In the genomic region with DNA sequence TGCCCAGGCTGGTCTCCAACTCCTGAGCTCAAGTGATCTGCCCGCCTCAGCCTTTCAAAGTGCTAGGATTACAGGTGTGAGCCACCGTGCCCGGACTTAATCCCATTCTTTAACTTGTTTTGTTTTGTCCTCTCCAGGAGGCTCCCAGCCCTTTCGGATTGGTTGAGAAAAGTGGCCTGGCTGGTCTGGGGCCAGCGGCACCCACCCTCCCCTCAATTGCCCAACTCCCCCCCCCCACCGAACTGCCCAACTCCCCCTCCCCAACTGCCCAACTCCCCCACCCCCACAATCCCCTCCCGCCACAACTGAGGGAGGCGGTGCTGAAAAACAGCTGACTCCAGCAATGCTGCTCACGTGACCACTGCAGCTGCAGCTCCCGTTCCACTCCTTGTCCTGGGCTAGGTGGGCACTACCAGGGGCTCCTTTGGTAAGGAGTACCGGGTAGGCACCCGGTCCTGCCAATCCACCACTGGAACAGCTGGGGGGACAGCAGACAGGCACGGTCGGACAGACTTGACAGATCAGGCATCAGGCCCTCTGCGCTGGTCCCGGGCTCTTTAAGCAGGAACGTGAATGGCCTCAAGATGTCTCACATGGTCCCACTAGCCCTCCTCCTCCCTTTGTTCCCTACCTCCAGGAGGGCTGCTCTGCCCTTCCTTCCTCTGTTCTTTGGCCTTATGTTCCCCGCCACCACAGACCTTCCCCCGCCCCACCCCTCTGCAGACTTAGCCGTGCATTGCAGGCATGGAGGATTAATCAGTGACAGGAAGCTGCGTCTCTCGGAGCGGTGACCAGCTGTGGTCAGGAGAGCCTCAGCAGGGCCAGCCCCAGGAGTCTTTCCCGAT, we compare ENCODE assay signal across 8 cellular contexts. TPM values are rescaled to one million over a fixed set of nuclear protein-coding genes. Genes with fewer than 3 reads are reported as not detected.
DNase-seq lines count a peak whose midpoint lies in the region; ATAC-seq and TF ChIP-seq lines count a peak whose summit lies in the region.

Gene TCN2, plus strand, starts transcription at position 720 of the 845 bp plus-strand sequence. CDS start 158 bp downstream, outside the sequence.

- peak within 1 kb of the TSS; percentile 85 for H3K14ac ChIP-seq in trophoblast cell (ENCODE audit: low read length)

- peak within 1 kb of the TSS; percentile 46 for H2BK12ac ChIP-seq in trophoblast cell (ENCODE audit: low read length)

- H3K4me2 ChIP-seq in trophoblast cell (ENCODE audit: low read length): peak within 1 kb of the TSS; percentile 98

- peak within 1 kb of the TSS; percentile 63 for H3K4me3 ChIP-seq in GM06990 (replicated peaks; ENCODE audit: low read depth, low read length)
- peak within 1 kb of the TSS; percentile 47 to 80 for H3K4me3 ChIP-seq in Panc1 (ENCODE audit: low read depth in 2 of 2, low read length in 2 of 2)
- peak within 1 kb of the TSS; percentile 51 to 62 for H3K4me3 ChIP-seq in right atrium auricular region
- H3K4me3 ChIP-seq in trophoblast cell (ENCODE audit: low read depth, low read length): peak within 1 kb of the TSS; percentile 72

- H3K9ac ChIP-seq in trophoblast cell (ENCODE audit: low read length): peak within 1 kb of the TSS; percentile 82

- H3K27me3 ChIP-seq in GM06990 (replicated peaks; ENCODE audit: control insufficient read depth, insufficient read depth, low read length): no peaks in the 10 kb centered on the region
- no peaks in the 10 kb centered on the region for H3K27me3 ChIP-seq in Panc1 (ENCODE audit: control insufficient read depth, insufficient read depth, low read length)
- no peaks in the 10 kb centered on the region for H3K27me3 ChIP-seq in right atrium auricular region
- H3K27me3 ChIP-seq in trophoblast cell (ENCODE audit: insufficient read depth, low read length): no peaks in the 10 kb centered on the region

- no peak for TF ChIP-seq CTCF in GM06990 (IDR thresholded peaks at IDR 0.05; ENCODE audit: insufficient read depth, low read length, poor library complexity, severe bottlenecking)
- TF ChIP-seq CTCF in Panc1 (IDR thresholded peaks at IDR 0.05): no peak
- no peak for TF ChIP-seq CTCF in right atrium auricular region (IDR thresholded peaks at IDR 0.05)

- H3K9me3 ChIP-seq in Panc1 (ENCODE audit: control insufficient read depth, insufficient read depth, low read depth, low read length) (no peaks in the 10 kb centered on the region), right atrium auricular region (no peaks in the 10 kb centered on the region), trophoblast cell (ENCODE audit: insufficient read depth, low read depth, low read length) (no peaks in the 10 kb centered on the region)

- in situ Hi-C loops in Panc1 (cut with HindIII; ENCODE audit: low pct_unique_long_range_greater_than_20kb, low sequenced_read_pairs): no loop called here

- BruUV-seq in Panc1 (replicated peaks; lab: Mats Ljungman, UMichigan): no TSS peak

- no peak within 1 kb of the TSS for H2AK5ac ChIP-seq in trophoblast cell (ENCODE audit: low read length)

- H3K36me3 ChIP-seq in GM06990 (ENCODE audit: control insufficient read depth, insufficient read depth, low read length): no peaks in the 10 kb centered on the region
- no peaks in the 10 kb centered on the region for H3K36me3 ChIP-seq in Panc1 (ENCODE audit: control insufficient read depth, insufficient read depth, low read length)
- no peaks in the 10 kb centered on the region for H3K36me3 ChIP-seq in right atrium auricular region
- no peaks in the 10 kb centered on the region for H3K36me3 ChIP-seq in trophoblast cell (ENCODE audit: control insufficient read depth in 1 of 2, insufficient read depth in 2 of 2, low read length in 2 of 2)

- peak within 1 kb of the TSS; percentile 89 for H3K18ac ChIP-seq in trophoblast cell (ENCODE audit: low read length)

- H4K8ac ChIP-seq in trophoblast cell (ENCODE audit: low read depth, low read length): peak within 1 kb of the TSS; percentile 95

- peak within 1 kb of the TSS; percentile 54 for H2BK5ac ChIP-seq in trophoblast cell (ENCODE audit: low read depth, low read length, poor library complexity)

- H4K91ac ChIP-seq in trophoblast cell (ENCODE audit: low read depth, low read length): peak within 1 kb of the TSS; percentile 91

- H2AFZ ChIP-seq in trophoblast cell (ENCODE audit: insufficient read depth, low read length, poor library complexity): peak within 1 kb of the TSS; percentile 99

- H3K79me2 ChIP-seq in trophoblast cell (ENCODE audit: control insufficient read depth, insufficient read depth, low read length, poor library complexity): peaks cover 2% of the 10 kb centered on the region

- peak; percentile 74 for ATAC-seq in Panc1

- peaks cover 3% of the 10 kb centered on the region for H3K4me1 ChIP-seq in Panc1 (ENCODE audit: control insufficient read depth, insufficient read depth, low read length)
- H3K4me1 ChIP-seq in right atrium auricular region: peaks cover 0 to 42% of the 10 kb centered on the region in 2 donors
- peaks cover 9 to 13% of the 10 kb centered on the region in 2 experiments for H3K4me1 ChIP-seq in trophoblast cell (ENCODE audit: control insufficient read depth in 1 of 2, insufficient read depth in 2 of 2, low read length in 2 of 2)

- POLR2A ChIA-PET in Panc1 (lab: Charles Lee): no interaction called here

- H3K27ac ChIP-seq in Panc1 (ENCODE audit: low read length) (peak within 1 kb of the TSS; percentile 68; the same call in 1 of the 2 replicates), right atrium auricular region (peak within 1 kb of the TSS; percentile 64 to 72), trophoblast cell (ENCODE audit: low read depth, low read length) (peak within 1 kb of the TSS; percentile 66)

- peak within 1 kb of the TSS; percentile 75 for H4K12ac ChIP-seq in trophoblast cell (ENCODE audit: low read depth, low read length)

- CTCF ChIA-PET in Panc1 (lab: Charles Lee): interaction anchor here (0.6 to 1.2 kb wide), 10 partner anchors 26 to 608 kb away, joined by 3 to 12 read pairs (median 6); no protein-coding TSS in a partner anchor

- H2BK120ac ChIP-seq in trophoblast cell (ENCODE audit: insufficient read depth, low read length, poor library complexity): peak within 1 kb of the TSS; percentile 79

- DNase-seq in GM06990 (ENCODE audit: extremely low read depth, insufficient read length) (peak; percentile 48), HPDE6-E6E7 (ENCODE audit: extremely low spot score) (peak; percentile 54), Panc1 (ENCODE audit: low read depth, low spot score) (no peak), astrocyte of the hippocampus (ENCODE audit: low read depth, low spot score) (peak; percentile 79), right atrium auricular region (ENCODE audit: low spot score) (peak; percentile 84), trophoblast cell (peak in 1 of 2 donors; percentile 40), NCI-H1694 treated with DMSO at 0.1 percent for 48 hours (lab: John Stamatoyannopoulos, UW) (no peak), OCI-M1 (lab: John Stamatoyannopoulos, UW) (no peak)

- peak within 1 kb of the TSS; percentile 78 for H3K4ac ChIP-seq in trophoblast cell (ENCODE audit: low read depth, low read length)

- H3K23ac ChIP-seq in trophoblast cell (ENCODE audit: low read length): no peak within 1 kb of the TSS

- H3K79me1 ChIP-seq in trophoblast cell (ENCODE audit: low read length): peaks cover 7% of the 10 kb centered on the region

- no CpG with 5 or more reads among the region's 24 CpGs for WGBS in trophoblast cell (ENCODE audit: extremely low coverage, insufficient coverage, insufficient read length)

- intact Hi-C loops in Panc1 (cut with micrococcal nuclease; ENCODE audit: unreplicated experiment): no loop called here

RNA-seq across cellular contexts. Expression of gene TCN2, which starts in this region (rescaled TPM):
- total RNA-seq in Panc1 (2021; ENCODE audit: unreplicated experiment) (2.4 TPM), right atrium auricular region (10 to 100 TPM; 28.7 to 38.2 TPM)
- polyA plus RNA-seq in Panc1 (2012; ENCODE audit: insufficient read length): 1.9 TPM
- polyA plus RNA-seq in trophoblast cell (2013): 2.2 and 2.5 TPM in 2 replicates

Comparison
In these comparisons a context has a peak if more than half of its experiments do, and no peak if none do; other contexts are left out.
1. DNase-seq: peak in GM06990 (single experiment), HPDE6-E6E7 (single experiment), astrocyte of the hippocampus (single experiment) and right atrium auricular region (single experiment); none in Panc1 (single experiment), NCI-H1694 treated with DMSO at 0.1 percent for 48 hours (single experiment) and OCI-M1 (single experiment).
2. Peak in every context shown above with its lines, with median percentiles within 50 percentile points of each other: H3K4me3 ChIP-seq and H3K27ac ChIP-seq.